Comparison of ENCODE assay signal across 11 cellular contexts in genomic region chr5:55540024-55540423, GRCh38. TPM values are rescaled to one million over a fixed set of nuclear protein-coding genes. Genes with fewer than 3 reads are reported as not detected.
DNase-seq lines count a peak whose midpoint lies in the region; ATAC-seq, FAIRE-seq and TF ChIP-seq lines count a peak whose summit lies in the region.
"Had no signal": no experiment of that assay in that cellular context is flagged by ENCODE, and none has a peak within 500 bp of the region (broad histone marks: within the 10 kb centered on the region; RNA-seq: fewer than 3 reads in every experiment).

No MANE protein-coding gene starts in this region.

- WGBS in heart left ventricle, 4 donors: 80 to 100% (median 94%) methylated on average over 1 of the region's 1 CpG

- ATAC-seq in GM21723 (IDR thresholded peaks at IDR 0.05; ENCODE audit: unreplicated experiment): peak; percentile 27
- ATAC-seq in lower lobe of right lung: no peak
- no peak for ATAC-seq in heart left ventricle

- no peaks in the 10 kb centered on the region for H3K27me3 ChIP-seq in OCI-LY3 (ENCODE audit: low read depth, low read length)
- no peaks in the 10 kb centered on the region for H3K27me3 ChIP-seq in lower lobe of right lung (ENCODE audit: low read depth)
- no peaks in the 10 kb centered on the region for H3K27me3 ChIP-seq in heart left ventricle

- FAIRE-seq in urothelium cell line (lab: Jason Lieb, UNC): no peak
- FAIRE-seq: endothelial cell of umbilical vein had no signal

- H3K4me3 ChIP-seq in OCI-LY3 (ENCODE audit: low read length) (0 out of 2 replicates have a peak overlapping the region, but pooled peaks have one; percentile 8), fibroblast of the aortic adventitia (ENCODE audit: low read depth, low read length) (no peak overlapping the region), lower lobe of right lung (no peak overlapping the region), heart left ventricle (no peak overlapping the region)

- TF ChIP-seq CTCF in OCI-LY3 (IDR thresholded peaks at IDR 0.05; ENCODE audit: low read depth, low read length): no peak
- TF ChIP-seq CTCF in fibroblast of the aortic adventitia (IDR thresholded peaks at IDR 0.05; ENCODE audit: insufficient read depth, low read length): no peak
- no peak for TF ChIP-seq CTCF in GM13977 (IDR thresholded peaks at IDR 0.05; ENCODE audit: extremely low read depth, insufficient read depth, missing control alignments)
- TF ChIP-seq CTCF in lower lobe of right lung (IDR thresholded peaks at IDR 0.05): no peak
- TF ChIP-seq CTCF in heart left ventricle (IDR thresholded peaks at IDR 0.05): no peak

- H2AFZ ChIP-seq in OCI-LY3 (ENCODE audit: low read depth, low read length): no peak overlapping the region

- intact Hi-C loops in lower lobe of right lung (cut with DNase I): no loop called here
- intact Hi-C loops in heart left ventricle (cut with DNase I): no loop called here

- H3K36me3 ChIP-seq in OCI-LY3 (replicated peaks; ENCODE audit: low read depth, low read length): no peaks in the 10 kb centered on the region
- no peaks in the 10 kb centered on the region for H3K36me3 ChIP-seq in lower lobe of right lung
- H3K36me3 ChIP-seq in heart left ventricle: no peaks in the 10 kb centered on the region

- H3K4me1 ChIP-seq in OCI-LY3 (ENCODE audit: low read length): peaks cover 41% of the 10 kb centered on the region
- H3K4me1 ChIP-seq in lower lobe of right lung: peaks cover 14% of the 10 kb centered on the region
- peaks cover 0 to 34% (median 7%) of the 10 kb centered on the region in 12 donors for H3K4me1 ChIP-seq in heart left ventricle

- in situ Hi-C loops in GM13977 (cut with MboI; ENCODE audit: low pct_unique_long_range_greater_than_20kb, low sequenced_read_pairs, unreplicated experiment): no loop called here

- H3K27ac ChIP-seq in OCI-LY3 (ENCODE audit: low read length) (no peak overlapping the region), lower lobe of right lung (no peak overlapping the region), heart left ventricle (no peak overlapping the region)
- H3K27ac ChIP-seq: RWPE1 had no signal

- no peaks in the 10 kb centered on the region for H4K20me1 ChIP-seq in OCI-LY3 (ENCODE audit: insufficient read depth, low read length)

- no peaks in the 10 kb centered on the region for H3K79me2 ChIP-seq in OCI-LY3 (ENCODE audit: low read length)

- no peak for TF ChIP-seq POLR2A in heart left ventricle (IDR thresholded peaks at IDR 0.05)

- H3K9me3 ChIP-seq in OCI-LY3 (ENCODE audit: insufficient read depth, low read length) (no peaks in the 10 kb centered on the region), lower lobe of right lung (no peaks in the 10 kb centered on the region), heart left ventricle (no peaks in the 10 kb centered on the region)

- peak overlapping the region; percentile 57 for H3K4me2 ChIP-seq in OCI-LY3 (ENCODE audit: low read length)

- DNase-seq in EL: peak; percentile 58
- peak; percentile 13 for DNase-seq in fibroblast of the aortic adventitia (ENCODE audit: low read depth)
- DNase-seq in urothelium cell line (ENCODE audit: low spot score): no peak
- no peak for DNase-seq in GM13977 (ENCODE audit: low spot score)
- no peak for DNase-seq in lower lobe of right lung
- no peak for DNase-seq in heart left ventricle
- DNase-seq: stimulated activated CD4-positive, alpha-beta T cell treated with anti-CD3 and anti-CD28 coated beads, Interleukin-4, amount 100 ng/mL, for 1 hour had no signal

- no peak overlapping the region for H3K9ac ChIP-seq in OCI-LY3 (ENCODE audit: low read length)

RNA-seq across cellular contexts. Expression of gene PLPP1, which starts 5.3 kb away (rescaled TPM):
- total RNA-seq in fibroblast of the aortic adventitia (ENCODE audit: low replicate concordance) (71.8 and 254 TPM in 2 replicates), lower lobe of right lung (48.1 TPM), heart left ventricle (100 to 1,000 TPM in 3 of 9 donors, 10 to 100 TPM in 6; 65.0 to 223 (median 81.5) TPM)
- 100 to 1,000 TPM in 1 of 2 donors, 10 to 100 TPM in 1; 64.9 to 110 TPM for polyA plus RNA-seq in heart left ventricle

Comparison
In these comparisons a context has a peak if more than half of its experiments do, and no peak if none do; other contexts are left out.
1. DNase-seq: peak in EL (single experiment) and fibroblast of the aortic adventitia (single experiment); none in urothelium cell line (single experiment), GM13977 (single experiment), lower lobe of right lung (single experiment) and heart left ventricle (0 of 5).